In the genomic region with DNA sequence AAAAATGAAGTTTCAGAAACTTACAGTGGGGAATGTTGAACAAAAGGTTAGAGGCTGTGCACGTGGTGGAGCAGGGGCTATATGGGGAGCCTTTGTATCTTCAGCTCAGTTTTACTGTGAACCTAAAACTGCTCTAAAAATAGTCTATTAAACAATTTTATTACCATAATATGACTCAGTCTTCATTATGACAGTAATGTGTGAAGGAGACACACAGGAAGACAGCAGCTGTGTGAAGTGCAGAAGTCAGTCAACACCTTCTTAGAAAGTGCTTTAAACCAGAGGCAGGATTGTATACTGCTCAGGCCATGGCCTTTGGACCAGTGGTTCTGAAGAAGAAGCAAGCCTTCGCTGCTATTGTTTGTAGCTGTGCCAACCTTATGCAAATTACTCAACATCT, we compare ENCODE assay signal across 8 cellular contexts.
A peak's percentile ranks its signal among the peaks of the same experiment; 100 is the strongest.
DNase-seq lines count a peak whose midpoint lies in the region; ATAC-seq, FAIRE-seq and TF ChIP-seq lines count a peak whose summit lies in the region.

No MANE protein-coding gene starts in this region.

- H3K36me3 Mint-ChIP-seq in CD14-positive monocyte = peaks cover 2 to 13% of the 10 kb centered on the region in 2 donors

- H3K4me3 Mint-ChIP-seq in CD14-positive monocyte = no peak overlapping the region

- no peaks in the 10 kb centered on the region for H3K36me3 ChIP-seq in vagina

- H3K27me3 ChIP-seq in vagina = no peaks in the 10 kb centered on the region

- H3K4me3 ChIP-seq in fibroblast of villous mesenchyme (ENCODE audit: low read depth, low read length) (no peak overlapping the region), vagina (no peak overlapping the region)

- intact Hi-C loops in Right ventricle myocardium inferior (cut with DNase I) (loop anchor here (5.0 kb wide), 1 partner anchor 49 kb away; no protein-coding TSS in a partner anchor), cardiac septum (cut with DNase I) (loop anchor here (5.0 kb wide), 1 partner anchor 44 kb away; no protein-coding TSS in a partner anchor), vagina (cut with DNase I) (loop anchor here (10.0 kb wide), 1 partner anchor 87 kb away; a partner anchor contains a TSS), CD14-positive monocyte (cut with micrococcal nuclease) (no loop called here)

- TF ChIP-seq CTCF in fibroblast of villous mesenchyme (IDR thresholded peaks at IDR 0.05; ENCODE audit: insufficient read depth, low read depth, low read length) (no peak), vagina (IDR thresholded peaks at IDR 0.05) (no peak), CD14-positive monocyte (IDR thresholded peaks at IDR 0.05) (no peak), D721Med (IDR thresholded peaks at IDR 0.05; ENCODE audit: insufficient read depth, missing control alignments) (no peak)

- FAIRE-seq in D721Med (lab: Jason Lieb, UNC) = no peak

- no peaks in the 10 kb centered on the region for H3K9me3 Mint-ChIP-seq in CD14-positive monocyte

- peaks cover 27% of the 10 kb centered on the region for H3K4me1 Mint-ChIP-seq in CD14-positive monocyte

- H3K27ac ChIP-seq in vagina = peak overlapping the region; percentile 27

- no peaks in the 10 kb centered on the region for H3K27me3 Mint-ChIP-seq in CD14-positive monocyte (ENCODE audit: low read depth in 3 of 3)

- ATAC-seq in Right ventricle myocardium inferior (peak; percentile 14), HG03280 (IDR thresholded peaks at IDR 0.05; ENCODE audit: unreplicated experiment) (peak; percentile 77)

- TF ChIP-seq POLR2A in vagina (IDR thresholded peaks at IDR 0.05) = no peak

- DNase-seq in Right ventricle myocardium inferior (ENCODE audit: missing footprints) (no peak), cardiac septum (ENCODE audit: low spot score) (no peak), fibroblast of villous mesenchyme (ENCODE audit: low read depth) (peak; percentile 57), vagina (ENCODE audit: extremely low spot score in 2 of 2) (no peak), RPMI8226 (no peak), CD14-positive monocyte (ENCODE audit: low spot score) (no peak), D721Med (ENCODE audit: insufficient read length, low spot score) (no peak)

- H3K27ac Mint-ChIP-seq in CD14-positive monocyte = no peak overlapping the region

- H3K4me1 ChIP-seq in vagina = peaks cover 55% of the 10 kb centered on the region

- H3K9me3 ChIP-seq in vagina = no peaks in the 10 kb centered on the region

Comparison
In these comparisons a context has a peak if more than half of its experiments do, and no peak if none do; other contexts are left out.
1. intact Hi-C loops: an anchor here in Right ventricle myocardium inferior (5.0 kb wide), cardiac septum (5.0 kb wide) and vagina (10.0 kb wide); none called in CD14-positive monocyte.